ENCODE assay signal across 13 cellular contexts in the genomic region with DNA sequence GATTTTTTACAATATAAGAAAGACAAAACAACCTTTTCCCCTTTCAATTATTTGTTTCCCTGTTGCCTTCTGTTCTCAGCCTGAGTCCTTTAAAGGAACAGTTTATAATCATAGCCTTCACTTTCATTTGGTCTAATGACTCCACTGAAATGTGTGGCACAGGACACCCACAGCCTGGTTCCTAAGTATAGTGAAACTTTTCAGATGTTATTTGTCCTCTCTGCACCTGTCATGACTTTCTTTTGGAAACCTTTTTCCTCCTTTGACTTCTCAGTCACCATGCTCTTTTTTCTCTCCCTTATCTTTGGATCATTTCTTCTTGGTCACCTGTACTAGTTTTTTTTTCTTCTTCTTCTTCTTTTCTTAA.
"Had no signal": no experiment of that assay in that cellular context is flagged by ENCODE, and none has a peak within 500 bp of the region (broad histone marks: within the 10 kb centered on the region; RNA-seq: fewer than 3 reads in every experiment).

No MANE protein-coding gene starts in this region.

- H3K27ac ChIP-seq: ascending aorta, right atrium auricular region, tibial artery, uterus had no signal

- H3K9me3 ChIP-seq: ascending aorta, right atrium auricular region, tibial artery, uterus had no signal

- H3K4me1 ChIP-seq: ascending aorta, right atrium auricular region, tibial artery, uterus had no signal

- DNase-seq: activated CD4-positive, alpha-beta memory T cell treated with anti-CD3 and anti-CD28 coated beads, Interleukin-2, amount 10 ng/mL, durations not matched to agents 7 days and 5 days; dorsolateral prefrontal cortex; endodermal cell; immature natural killer cell; mesendoderm; nephron progenitor cell; small intestine; stimulated activated CD4-positive, alpha-beta T cell treated with anti-CD3 and anti-CD28 coated beads, Interleukin-4, amount 100 ng/mL, for 24 hours; stimulated activated naive CD4-positive, alpha-beta T cell; tibial artery; uterus had no signal

- H3K27me3 ChIP-seq: ascending aorta, dorsolateral prefrontal cortex, right atrium auricular region, tibial artery, uterus had no signal

- H3K36me3 ChIP-seq: ascending aorta, tibial artery, uterus had no signal

- H3K4me3 ChIP-seq: ascending aorta, dorsolateral prefrontal cortex, right atrium auricular region, tibial artery, uterus had no signal
